Comparison of ENCODE assay signal across 8 cellular contexts in genomic region chr7:103405789-103406613, GRCh38. TPM values are rescaled to one million over a fixed set of nuclear protein-coding genes. Genes with fewer than 3 reads are reported as not detected.
"Had no signal": no experiment of that assay in that cellular context is flagged by ENCODE, and none has a peak within 500 bp of the region (broad histone marks: within the 10 kb centered on the region; RNA-seq: fewer than 3 reads in every experiment).

No MANE protein-coding gene starts in this region.

RNA-seq across cellular contexts. Expression of gene SLC26A5, which starts 40.0 kb away (rescaled TPM):
- total RNA-seq: activated CD8-positive, alpha-beta T cell treated with anti-CD3 and anti-CD28 coated beads for 36 hours; activated naive CD8-positive, alpha-beta T cell treated with anti-CD3 and anti-CD28 coated beads for 36 hours; activated T-cell treated with anti-CD3 and anti-CD28 coated beads, Interleukin-2, amount 50 U/mL, for 72 hours; activated T-helper 2 cell treated with anti-CD3 and anti-CD28 coated beads, Interferon-gamma antibody, Interleukin-2, Interleukin-4, amounts not matched to agents 10 μg/mL and 5 μg/mL and 100 μg/mL, durations not matched to agents 14 hours and 24 hours and 36 hours; PC-9; Right ventricle myocardium inferior; RPMI7951; T-helper 2 cell treated with Interferon-gamma antibody and Interleukin-4, amounts not matched to agents 100 ng/mL and 5 ng/mL, for 36 hours had no signal
